In genomic region chr2:85034158-85034557, GRCh38 we compare ENCODE assay signal across 24 cellular contexts.
A peak's percentile ranks its signal among the peaks of the same experiment; 100 is the strongest.
DNase-seq lines count a peak whose midpoint lies in the region; ATAC-seq and TF ChIP-seq lines count a peak whose summit lies in the region.
"Had no signal": no experiment of that assay in that cellular context is flagged by ENCODE, and none has a peak within 500 bp of the region (broad histone marks: within the 10 kb centered on the region; RNA-seq: fewer than 3 reads in every experiment).

No MANE protein-coding gene starts in this region.

- H3K27me3 ChIP-seq in SK-N-SH (ENCODE audit: insufficient read depth) (no peaks in the 10 kb centered on the region), mesendoderm (ENCODE audit: insufficient read depth, low read length, poor library complexity) (no peaks in the 10 kb centered on the region)
- H3K27me3 ChIP-seq: BE2C, BLaER1 had no signal

- no peak for ATAC-seq in T-helper 17 cell
- ATAC-seq: A549, GM12878 had no signal

- in situ Hi-C loops in GM13976 (cut with MboI; ENCODE audit: low sequenced_read_pairs, unreplicated experiment), result no loop called here

- no peak overlapping the region for H2BK120ac ChIP-seq in mesendoderm (ENCODE audit: low read depth, low read length)

- no peak for TF ChIP-seq CTCF in 22Rv1 (IDR thresholded peaks at IDR 0.05)
- TF ChIP-seq CTCF in SK-N-SH (IDR thresholded peaks at IDR 0.05), result no peak
- TF ChIP-seq CTCF in GM13976 (IDR thresholded peaks at IDR 0.05; ENCODE audit: borderline replicate concordance, control extremely low read depth, extremely low read depth, insufficient read depth, missing control alignments), result no peak

- H3K4me2 ChIP-seq in SK-N-SH (no peak overlapping the region), mesendoderm (ENCODE audit: low read length) (no peak overlapping the region)
- H3K4me2 ChIP-seq: A549, BLaER1 had no signal

- peaks cover 4% of the 10 kb centered on the region for H3F3A ChIP-seq in SK-N-SH (replicated peaks; ENCODE audit: insufficient read depth)

- H4K8ac ChIP-seq in mesendoderm (ENCODE audit: low read depth, low read length), result no peak overlapping the region

- no peak overlapping the region for H3K56ac ChIP-seq in mesendoderm (ENCODE audit: low read length)

- H3K27me3 Mint-ChIP-seq in T-helper 17 cell, result no peaks in the 10 kb centered on the region
- H3K27me3 Mint-ChIP-seq: CD4-positive, alpha-beta memory T cell; CD4-positive, CD25-positive, alpha-beta regulatory T cell; CD8-positive, alpha-beta memory T cell had no signal

- CTCF ChIA-PET in SK-N-SH (lab: Yijun Ruan, JAX), result interaction anchor here (1.1 to 3.0 kb wide), 5 partner anchors 11 to 264 kb away, joined by 3 to 15 read pairs (median 4); partner anchors contain the start of gene TCF7L1

- H3K4me1 ChIP-seq in SK-N-SH (ENCODE audit: control insufficient read depth in 1 of 2, insufficient read depth in 2 of 2, low read depth in 1 of 2, low read length in 1 of 2), result peaks cover 0 to 12% of the 10 kb centered on the region in 2 experiments; a peak in 2 of 4 replicates
- H3K4me1 ChIP-seq in mesendoderm (ENCODE audit: control insufficient read depth, low read depth, low read length), result no peaks in the 10 kb centered on the region
- H3K4me1 ChIP-seq: BE2C, BLaER1 had no signal

- H3K9ac ChIP-seq in SK-N-SH (no peak overlapping the region), mesendoderm (ENCODE audit: low read length) (no peak overlapping the region)
- H3K9ac ChIP-seq: BLaER1 had no signal

- H3K23ac ChIP-seq in mesendoderm (ENCODE audit: low read length), result no peak overlapping the region

- no peak overlapping the region for H3K4me3 Mint-ChIP-seq in T-helper 17 cell
- H3K4me3 Mint-ChIP-seq: CD14-positive monocyte; CD4-positive, alpha-beta memory T cell; CD4-positive, CD25-positive, alpha-beta regulatory T cell had no signal

- no peak overlapping the region for H2BK5ac ChIP-seq in mesendoderm (ENCODE audit: low read length)

- H3K36me3 Mint-ChIP-seq in T-helper 17 cell (ENCODE audit: low read depth), result peaks cover 2% of the 10 kb centered on the region

- no peak overlapping the region for H2AFZ ChIP-seq in SK-N-SH (ENCODE audit: low read depth)

- peak overlapping the region; percentile 27 for H2BK15ac ChIP-seq in mesendoderm (replicated peaks; ENCODE audit: low read depth)

- peaks cover 14% of the 10 kb centered on the region for H3K4me1 Mint-ChIP-seq in T-helper 17 cell

- POLR2A ChIA-PET in SK-N-SH (lab: Yijun Ruan, JAX), result no interaction called here

- peaks cover 82% of the 10 kb centered on the region for H3K79me2 ChIP-seq in SK-N-SH (ENCODE audit: insufficient read depth)
- peaks cover 5% of the 10 kb centered on the region for H3K79me2 ChIP-seq in mesendoderm (ENCODE audit: control insufficient read depth, insufficient read depth, low read length)

- no peak overlapping the region for H3K18ac ChIP-seq in mesendoderm (ENCODE audit: low read length)

- DNase-seq in SK-N-SH (peak; percentile 63), T-helper 17 cell (no peak), mesendoderm (no peak), amniotic stem cell (lab: John Stamatoyannopoulos, UW) (no peak), GM13976 (ENCODE audit: low spot score) (no peak), AG08396 (ENCODE audit: low spot score) (no peak)
- DNase-seq: BE2C; C1 segment of cervical spinal cord; CD4-positive, alpha-beta memory T cell; CD4-positive, CD25-positive, alpha-beta regulatory T cell; CD8-positive, alpha-beta memory T cell; COR-L47; DMS 273 treated with DMSO at 0.1 percent for 48 hours; DMS153; DMS53; DMS79; DND-41; EL; GDM1 had no signal

- 86% methylated on average over 2 of the region's 2 CpGs for WGBS in SK-N-SH (ENCODE audit: low lambda C conversion rate)
- WGBS in mesendoderm (ENCODE audit: extremely low coverage, insufficient coverage, low lambda C conversion rate), result no CpG with 5 or more reads among the region's 2 CpGs

- TF ChIP-seq RAD21 in SK-N-SH (IDR thresholded peaks at IDR 0.05; ENCODE audit: low read length), result no peak

- H2AK5ac ChIP-seq in mesendoderm (ENCODE audit: low read length), result no peak overlapping the region

- no peak overlapping the region for H3K4ac ChIP-seq in mesendoderm (ENCODE audit: low read depth, low read length)

- no peak overlapping the region for H4K5ac ChIP-seq in mesendoderm (ENCODE audit: low read length)

- H3K9me3 ChIP-seq in SK-N-SH (no peaks in the 10 kb centered on the region), T-helper 17 cell (ENCODE audit: control insufficient read depth, low read length, poor library complexity, severe bottlenecking) (no peaks in the 10 kb centered on the region)
- H3K9me3 ChIP-seq: A549, BE2C, BLaER1 had no signal

- TF ChIP-seq EP300 in SK-N-SH (IDR thresholded peaks at IDR 0.05; ENCODE audit: borderline replicate concordance in 1 of 2, low read depth in 1 of 2, low read length in 1 of 2), result peak in 1 of 2 experiments; percentile 81; a peak in 2 of 4 replicates

- peaks cover 4% of the 10 kb centered on the region for H3K79me1 ChIP-seq in mesendoderm (ENCODE audit: low read length)

- H4K20me1 ChIP-seq in SK-N-SH (ENCODE audit: insufficient read depth), result peaks cover 50% of the 10 kb centered on the region

- H3K36me3 ChIP-seq in SK-N-SH (replicated peaks in 1 of 2; ENCODE audit: control insufficient read depth in 1 of 2, insufficient read depth in 2 of 2, low read length in 1 of 2) (peaks cover 31 to 68% of the 10 kb centered on the region in 2 experiments), mesendoderm (ENCODE audit: control insufficient read depth, insufficient read depth, low read length) (no peaks in the 10 kb centered on the region)
- H3K36me3 ChIP-seq: BE2C had no signal

- no peaks in the 10 kb centered on the region for H3K9me2 ChIP-seq in SK-N-SH

- peak overlapping the region; percentile 29 for H3K27ac ChIP-seq in 22Rv1
- peak overlapping the region in 1 of 2 experiments; percentile 44; a peak in 2 of 4 replicates for H3K27ac ChIP-seq in SK-N-SH (ENCODE audit: low read depth in 2 of 2, low read length in 1 of 2)
- no peak overlapping the region for H3K27ac ChIP-seq in mesendoderm (ENCODE audit: low read depth, low read length)
- H3K27ac ChIP-seq: A549, BLaER1 had no signal

- H3K4me3 ChIP-seq in SK-N-SH (ENCODE audit: low read depth in 2 of 2, low read length in 1 of 2), result no peak overlapping the region
- H3K4me3 ChIP-seq in mesendoderm (ENCODE audit: low read length), result no peak overlapping the region
- H3K4me3 ChIP-seq: A549, BLaER1, GM12878 had no signal

- peak overlapping the region; percentile 8 for H3K27ac Mint-ChIP-seq in T-helper 17 cell

TF ChIP-seq in SK-N-SH, 30 proteins besides CTCF, POLR2A, EP300 and RAD21:
- TF ChIP-seq TCF12 (IDR thresholded peaks at IDR 0.05), result peak; percentile 23; the same call in 1 of the 2 replicates
- no peak for TF ChIP-seq MAX (IDR thresholded peaks at IDR 0.05; ENCODE audit: low read depth)
